3 cellular contexts compared by ENCODE assay signal in the genomic region with DNA sequence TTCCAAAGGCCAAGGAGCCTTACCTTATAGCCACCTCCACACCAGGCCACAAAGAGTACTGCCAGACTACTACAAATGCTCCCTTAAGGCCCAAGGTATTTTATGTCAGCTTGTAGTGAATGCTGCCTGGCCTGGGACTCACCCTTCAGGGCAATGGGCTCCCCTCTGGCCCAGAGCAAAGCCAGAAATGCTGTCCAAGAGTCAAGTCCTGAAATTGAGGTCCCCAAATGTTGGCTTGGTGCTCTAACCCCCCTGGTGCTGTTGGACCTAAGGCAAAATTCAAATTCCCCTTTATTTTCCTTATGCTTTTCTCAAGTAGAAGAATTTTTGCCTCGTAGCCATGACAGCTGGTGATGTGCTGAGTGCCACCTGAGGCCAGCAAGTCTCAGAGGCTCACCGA.
"Had no signal": no experiment of that assay in that cellular context is flagged by ENCODE, and none has a peak within 500 bp of the region (broad histone marks: within the 10 kb centered on the region; RNA-seq: fewer than 3 reads in every experiment).

No MANE protein-coding gene starts in this region.

- H3K4me3 ChIP-seq: GM12878 had no signal

- ATAC-seq: GM12878 had no signal

- DNase-seq: GDM1, GF-D8 had no signal
